ENCODE assay signal across 1 cellular context in genomic region chr5:180353963-180354574, GRCh38.
TF ChIP-seq lines count a peak whose summit lies in the region.

No MANE protein-coding gene starts in this region.

TF ChIP-seq in HCT116, 20 proteins besides CTCF, POLR2A, EP300 and RAD21 (continued from another document):
- TF ChIP-seq ZFX (IDR thresholded peaks at IDR 0.05) (no peak), ATF3 (IDR thresholded peaks at IDR 0.05) (no peak)
